Comparison of ENCODE assay signal across 4 cellular contexts in the genomic region with DNA sequence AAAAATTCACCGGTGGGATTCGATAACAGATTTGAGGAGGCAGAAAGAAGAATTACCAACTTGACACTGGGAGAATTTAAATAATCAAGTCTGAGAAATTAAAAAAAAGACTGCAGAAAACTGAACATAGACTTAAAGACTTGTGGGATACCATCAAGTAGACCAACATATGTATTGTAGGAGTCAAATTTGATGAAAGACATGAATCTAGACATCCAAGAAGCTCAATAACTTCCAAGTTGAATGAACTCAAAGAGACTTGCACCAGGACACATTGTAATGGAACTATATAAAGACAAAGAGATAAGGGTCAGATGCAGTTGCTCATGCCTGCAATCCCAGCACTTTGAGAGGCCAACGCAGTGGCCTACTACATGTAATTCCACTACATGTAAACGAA. TPM values are rescaled to one million over a fixed set of nuclear protein-coding genes. Genes with fewer than 3 reads are reported as not detected.
"Had no signal": no experiment of that assay in that cellular context is flagged by ENCODE, and none has a peak within 500 bp of the region (broad histone marks: within the 10 kb centered on the region; RNA-seq: fewer than 3 reads in every experiment).

No MANE protein-coding gene starts in this region.

RNA-seq across cellular contexts. Expression of gene GIMD1, which starts 30.3 kb away (rescaled TPM):
- total RNA-seq: LHCN-M2, M059J, MCF 10A, NCI-H460 had no signal
